Comparison of ENCODE assay signal across 26 cellular contexts in genomic region chr1:185964946-185965345, GRCh38.
DNase-seq lines count a peak whose midpoint lies in the region; ATAC-seq, FAIRE-seq and TF ChIP-seq lines count a peak whose summit lies in the region.
"Had no signal": no experiment of that assay in that cellular context is flagged by ENCODE, and none has a peak within 500 bp of the region (broad histone marks: within the 10 kb centered on the region; RNA-seq: fewer than 3 reads in every experiment).

No MANE protein-coding gene starts in this region.

- H3K4me1 Mint-ChIP-seq in HFFc6 (ENCODE audit: low read depth) (peaks cover 57% of the 10 kb centered on the region), astrocyte (ENCODE audit: low read depth, unreplicated experiment) (peaks cover 44% of the 10 kb centered on the region)
- H3K4me1 Mint-ChIP-seq: CD4-positive, alpha-beta memory T cell; naive thymus-derived CD4-positive, alpha-beta T cell; stimulated activated effector memory CD8-positive, alpha-beta T cell treated with anti-CD3 and anti-CD28 coated beads, Interleukin-12 subunit alpha, Interleukin-12 subunit beta, amount 100 ng/mL, for 72 hours had no signal

- no peaks in the 10 kb centered on the region for H3K36me3 ChIP-seq in astrocyte (ENCODE audit: insufficient read depth, low read length)
- H3K36me3 ChIP-seq in gastroesophageal sphincter = no peaks in the 10 kb centered on the region
- H3K36me3 ChIP-seq in thoracic aorta = no peaks in the 10 kb centered on the region

- H3K27ac ChIP-seq in astrocyte (ENCODE audit: low read depth, low read length) (no peak overlapping the region), gastroesophageal sphincter (peak overlapping the region; percentile 69 to 80 (median 76)), thoracic aorta (peak overlapping the region; percentile 73 to 75)
- H3K27ac ChIP-seq: KMS-11 had no signal

- peak; percentile 41 for FAIRE-seq in astrocyte (lab: Jason Lieb, UNC)
- FAIRE-seq: GM12878, GM19239, H1, keratinocyte had no signal

- no peaks in the 10 kb centered on the region for H3K27me3 Mint-ChIP-seq in HFFc6 (ENCODE audit: insufficient read depth)
- H3K27me3 Mint-ChIP-seq in astrocyte (ENCODE audit: low read depth, unreplicated experiment) = no peaks in the 10 kb centered on the region
- H3K27me3 Mint-ChIP-seq: type B pancreatic cell had no signal

- H3K4me3 ChIP-seq in astrocyte (ENCODE audit: insufficient read depth, low read depth, low read length) = no peak overlapping the region
- H3K4me3 ChIP-seq in gastroesophageal sphincter = no peak overlapping the region
- peak overlapping the region; percentile 26 for H3K4me3 ChIP-seq in thoracic aorta
- H3K4me3 ChIP-seq: GM12878 had no signal

- H3K9me3 ChIP-seq in astrocyte (ENCODE audit: insufficient read depth, low read depth, low read length) (no peaks in the 10 kb centered on the region), gastroesophageal sphincter (no peaks in the 10 kb centered on the region), thoracic aorta (no peaks in the 10 kb centered on the region)

- TF ChIP-seq CTCF in HFFc6 (IDR thresholded peaks at IDR 0.05) = no peak
- TF ChIP-seq CTCF in astrocyte (IDR thresholded peaks at IDR 0.05; ENCODE audit: insufficient read depth, low read depth, low read length) = no peak
- TF ChIP-seq CTCF in gastroesophageal sphincter (IDR thresholded peaks at IDR 0.05) = no peak
- TF ChIP-seq CTCF in thoracic aorta (IDR thresholded peaks at IDR 0.05) = no peak

- ATAC-seq in gastroesophageal sphincter (no peak), thoracic aorta (ENCODE audit: insufficient number of reproducible peaks, low FRiP score, low read depth) (no peak), HG03045 (IDR thresholded peaks at IDR 0.05; ENCODE audit: unreplicated experiment) (no peak)
- ATAC-seq: activated CD8-positive, alpha-beta T cell treated with anti-CD3 and anti-CD28 coated beads, Interleukin-2, amount 10 ng/mL, durations not matched to agents 7 days and 5 days; GM12878; left ventricle myocardium superior; naive thymus-derived CD4-positive, alpha-beta T cell; stimulated activated effector memory CD8-positive, alpha-beta T cell treated with anti-CD3 and anti-CD28 coated beads, Interleukin-12 subunit alpha, Interleukin-12 subunit beta, amount 100 ng/mL, for 72 hours had no signal

- 10 to 25% methylated on average over 3 of the region's 3 CpGs for WGBS in gastroesophageal sphincter (ENCODE audit: low coverage in 1 of 2), 2 donors

- no peak overlapping the region for H3K9ac ChIP-seq in astrocyte (ENCODE audit: low read length)
- H3K9ac ChIP-seq: KMS-11 had no signal

- no peak for DNase-seq in HFFc6
- no peak for DNase-seq in astrocyte (ENCODE audit: low read depth)
- no peak for DNase-seq in thoracic aorta (ENCODE audit: low spot score)
- DNase-seq in NAMALWA (ENCODE audit: low spot score) = no peak
- no peak for DNase-seq in NCI-H748 (lab: John Stamatoyannopoulos, UW; ENCODE audit: unreplicated experiment)
- DNase-seq: activated CD4-positive, alpha-beta T cell treated with anti-CD3 and anti-CD28 coated beads for 4 hours; activated CD8-positive, alpha-beta T cell treated with anti-CD3 and anti-CD28 coated beads, Interleukin-2, amount 10 ng/mL, durations not matched to agents 7 days and 5 days; activated naive CD4-positive, alpha-beta T cell treated with anti-CD3 and anti-CD28 coated beads for 36 hours; CD4-positive, alpha-beta memory T cell; DMS 273 treated with DMSO at 0.1 percent for 48 hours; head of caudate nucleus; left ventricle myocardium superior; MM.1S; naive thymus-derived CD4-positive, alpha-beta T cell; NCI-H1930; NCI-H524 treated with DMSO at 0.1 percent for 48 hours; NK-92 treated with Interleukin-12 subunit alpha and Interleukin-12 subunit beta, amount 100 ng/mL, for 24 hours had no signal

- no peak overlapping the region for H2AFZ ChIP-seq in astrocyte (ENCODE audit: low read depth, low read length)

- H3K9me3 Mint-ChIP-seq in HFFc6 (no peaks in the 10 kb centered on the region), astrocyte (ENCODE audit: unreplicated experiment) (peaks cover 2% of the 10 kb centered on the region)
- H3K9me3 Mint-ChIP-seq: activated naive CD4-positive, alpha-beta T cell treated with anti-CD3 and anti-CD28 coated beads for 36 hours; stimulated activated effector memory CD8-positive, alpha-beta T cell treated with anti-CD3 and anti-CD28 coated beads, Interleukin-12 subunit alpha, Interleukin-12 subunit beta, amount 100 ng/mL, for 72 hours; type B pancreatic cell had no signal

- 0 out of 2 replicates have a peak overlapping the region, but pooled peaks have one; percentile 2 for H3K27ac Mint-ChIP-seq in HFFc6
- peak overlapping the region; percentile 89 for H3K27ac Mint-ChIP-seq in astrocyte (ENCODE audit: unreplicated experiment)
- H3K27ac Mint-ChIP-seq: activated CD8-positive, alpha-beta T cell treated with anti-CD3 and anti-CD28 coated beads, Interleukin-2, amount 10 ng/mL, durations not matched to agents 7 days and 5 days; activated naive CD4-positive, alpha-beta T cell treated with anti-CD3 and anti-CD28 coated beads for 36 hours; CD4-positive, alpha-beta memory T cell; naive thymus-derived CD4-positive, alpha-beta T cell; stimulated activated effector memory CD8-positive, alpha-beta T cell treated with anti-CD3 and anti-CD28 coated beads, Interleukin-12 subunit alpha, Interleukin-12 subunit beta, amount 100 ng/mL, for 72 hours; type B pancreatic cell had no signal

- H3K79me2 ChIP-seq in astrocyte (ENCODE audit: insufficient read depth, low read length) = no peaks in the 10 kb centered on the region

- no peak overlapping the region for H3K4me2 ChIP-seq in astrocyte (ENCODE audit: low read length)
- H3K4me2 ChIP-seq: KMS-11 had no signal

- H3K36me3 Mint-ChIP-seq in HFFc6 (ENCODE audit: low read depth) (no peaks in the 10 kb centered on the region), astrocyte (ENCODE audit: low read depth, unreplicated experiment) (no peaks in the 10 kb centered on the region)
- H3K36me3 Mint-ChIP-seq: CD4-positive, alpha-beta memory T cell; naive thymus-derived CD4-positive, alpha-beta T cell; stimulated activated effector memory CD8-positive, alpha-beta T cell treated with anti-CD3 and anti-CD28 coated beads, Interleukin-12 subunit alpha, Interleukin-12 subunit beta, amount 100 ng/mL, for 72 hours; type B pancreatic cell had no signal

- H3K27me3 ChIP-seq in astrocyte (ENCODE audit: insufficient read depth, low read length) (no peaks in the 10 kb centered on the region), gastroesophageal sphincter (no peaks in the 10 kb centered on the region), thoracic aorta (replicated peaks; ENCODE audit: insufficient read depth) (no peaks in the 10 kb centered on the region)

- no peak for TF ChIP-seq EP300 in gastroesophageal sphincter (IDR thresholded peaks at IDR 0.05)

- H3K4me1 ChIP-seq in astrocyte (ENCODE audit: insufficient read depth, low read length) (peaks cover 13% of the 10 kb centered on the region), gastroesophageal sphincter (peaks cover 18 to 94% (median 18%) of the 10 kb centered on the region in 3 donors), thoracic aorta (ENCODE audit: control insufficient read depth in 1 of 2, low read depth in 2 of 2) (peaks cover 28 to 53% of the 10 kb centered on the region in 2 donors)

- TF ChIP-seq POLR2A in gastroesophageal sphincter (IDR thresholded peaks at IDR 0.05) = no peak

- H3K4me3 Mint-ChIP-seq in HFFc6 = no peak overlapping the region
- no peak overlapping the region for H3K4me3 Mint-ChIP-seq in astrocyte (ENCODE audit: unreplicated experiment)
- H3K4me3 Mint-ChIP-seq: activated CD8-positive, alpha-beta T cell treated with anti-CD3 and anti-CD28 coated beads, Interleukin-2, amount 10 ng/mL, durations not matched to agents 7 days and 5 days; activated naive CD4-positive, alpha-beta T cell treated with anti-CD3 and anti-CD28 coated beads for 36 hours; CD4-positive, alpha-beta memory T cell; naive thymus-derived CD4-positive, alpha-beta T cell; stimulated activated effector memory CD8-positive, alpha-beta T cell treated with anti-CD3 and anti-CD28 coated beads, Interleukin-12 subunit alpha, Interleukin-12 subunit beta, amount 100 ng/mL, for 72 hours; type B pancreatic cell had no signal

- no peaks in the 10 kb centered on the region for H4K20me1 ChIP-seq in astrocyte (ENCODE audit: insufficient read depth, low read length)
